Comparison of ENCODE assay signal across 1 cellular context in genomic region chr2:73283545-73284295, GRCh38.
TF ChIP-seq lines count a peak whose summit lies in the region.

No MANE protein-coding gene starts in this region.

TF ChIP-seq in HepG2, 621 proteins besides CTCF, POLR2A, EP300 and RAD21 (continued from another document and continues in another):
- TF ChIP-seq RXRB (CRISPR knock-in tag; IDR thresholded peaks at IDR 0.05; ENCODE audit: borderline replicate concordance) (no peak), NR2F2 (IDR thresholded peaks at IDR 0.05; ENCODE audit: borderline replicate concordance, low read depth) (no peak), ZNF704 (CRISPR knock-in tag; IDR thresholded peaks at IDR 0.05; ENCODE audit: borderline replicate concordance) (0 out of 2 replicates have a peak, but pooled peaks have one; percentile 74), NFE2L2 (IDR thresholded peaks at IDR 0.05; ENCODE audit: low read length) (no peak), TGIF2 (CRISPR knock-in tag; IDR thresholded peaks at IDR 0.05) (peak; percentile 76; the same call in 1 of the 2 replicates), ZNF121 (CRISPR knock-in tag; IDR thresholded peaks at IDR 0.05) (no peak; the same call in 1 of the 2 replicates), ZNF629 (CRISPR knock-in tag; conservative IDR thresholded peaks at IDR 0.05) (no peak), ZNF407 (CRISPR knock-in tag; IDR thresholded peaks at IDR 0.05; ENCODE audit: not compliant biosample characterization) (peak; percentile 51), DNMT1 (CRISPR knock-in tag; IDR thresholded peaks at IDR 0.05) (no peak), PLRG1 (conservative IDR thresholded peaks at IDR 0.05) (no peak), STAT5B (CRISPR knock-in tag; IDR thresholded peaks at IDR 0.05) (no peak), LRRFIP1 (CRISPR knock-in tag; conservative IDR thresholded peaks at IDR 0.05) (no peak), ZNF577 (CRISPR knock-in tag; IDR thresholded peaks at IDR 0.05; ENCODE audit: borderline replicate concordance, low read depth) (no peak), ZNF564 (CRISPR knock-in tag; IDR thresholded peaks at IDR 0.05) (no peak), CSRNP1 (CRISPR knock-in tag; IDR thresholded peaks at IDR 0.05) (no peak), ZNF225 (CRISPR knock-in tag; IDR thresholded peaks at IDR 0.05) (peak; percentile 64; the same call in 1 of the 2 replicates), ZNF672 (CRISPR knock-in tag; IDR thresholded peaks at IDR 0.05) (peak; percentile 10; the same call in 1 of the 2 replicates), NR2F6 (IDR thresholded peaks at IDR 0.05) (no peak), NR2F6 (CRISPR knock-in tag; IDR thresholded peaks at IDR 0.05) (no peak), XBP1 (CRISPR knock-in tag; IDR thresholded peaks at IDR 0.05) (no peak), FIP1L1 (IDR thresholded peaks at IDR 0.05; ENCODE audit: borderline replicate concordance, insufficient read depth, low read depth, low read length) (no peak), KLF9 (CRISPR knock-in tag; IDR thresholded peaks at IDR 0.05; ENCODE audit: low read depth) (no peak), DPF2 (CRISPR knock-in tag; IDR thresholded peaks at IDR 0.05; ENCODE audit: borderline replicate concordance, low read depth) (no peak), ZNF83 (CRISPR knock-in tag; IDR thresholded peaks at IDR 0.05; ENCODE audit: borderline replicate concordance) (peak; percentile 77; the same call in 1 of the 2 replicates), ZNF788 (CRISPR knock-in tag; IDR thresholded peaks at IDR 0.05; ENCODE audit: borderline replicate concordance) (no peak; the same call in 1 of the 2 replicates), HDAC2 (CRISPR knock-in tag; IDR thresholded peaks at IDR 0.05) (no peak; the same call in 1 of the 2 replicates), ZNF441 (CRISPR knock-in tag; IDR thresholded peaks at IDR 0.05; ENCODE audit: borderline replicate concordance) (no peak), ZSCAN12 (CRISPR knock-in tag; IDR thresholded peaks at IDR 0.05) (no peak), ZNF326 (CRISPR knock-in tag; IDR thresholded peaks at IDR 0.05; ENCODE audit: borderline replicate concordance) (no peak), ZNF18 (CRISPR knock-in tag; IDR thresholded peaks at IDR 0.05; ENCODE audit: insufficient replicate concordance) (peak; percentile 55), ZNF782 (CRISPR knock-in tag; IDR thresholded peaks at IDR 0.05; ENCODE audit: borderline replicate concordance) (no peak), ZFP82 (CRISPR knock-in tag; IDR thresholded peaks at IDR 0.05; ENCODE audit: borderline replicate concordance) (no peak), ZNF20 (CRISPR knock-in tag; IDR thresholded peaks at IDR 0.05) (no peak), ZNF768 (CRISPR knock-in tag; IDR thresholded peaks at IDR 0.05) (peak; percentile 62; the same call in 1 of the 2 replicates), RXRA (CRISPR knock-in tag; IDR thresholded peaks at IDR 0.05) (no peak), HOXA3 (CRISPR knock-in tag; IDR thresholded peaks at IDR 0.05) (peak; percentile 42; the same call in 1 of the 2 replicates), TMF1 (CRISPR knock-in tag; IDR thresholded peaks at IDR 0.05; ENCODE audit: low read depth) (no peak), ZKSCAN1 (IDR thresholded peaks at IDR 0.05; ENCODE audit: low read length) (no peak), RFX5 (IDR thresholded peaks at IDR 0.05; ENCODE audit: low read depth, low read length) (no peak), ZNF180 (CRISPR knock-in tag; IDR thresholded peaks at IDR 0.05; ENCODE audit: borderline replicate concordance, low read depth) (no peak), CEBPZ (IDR thresholded peaks at IDR 0.05; ENCODE audit: low read length) (no peak), MIXL1 (CRISPR knock-in tag; IDR thresholded peaks at IDR 0.05) (no peak), CENPT (CRISPR knock-in tag; IDR thresholded peaks at IDR 0.05; ENCODE audit: low read depth) (no peak), ZBTB21 (CRISPR knock-in tag; IDR thresholded peaks at IDR 0.05) (no peak), KAT7 (CRISPR knock-in tag; IDR thresholded peaks at IDR 0.05; ENCODE audit: borderline replicate concordance) (no peak), MEIS1 (CRISPR knock-in tag; IDR thresholded peaks at IDR 0.05; ENCODE audit: borderline replicate concordance) (peak; percentile 75; the same call in 1 of the 2 replicates), ZNF547 (CRISPR knock-in tag; IDR thresholded peaks at IDR 0.05) (peak; percentile 21; the same call in 1 of the 2 replicates), PLSCR1 (CRISPR knock-in tag; IDR thresholded peaks at IDR 0.05; ENCODE audit: borderline replicate concordance) (no peak), HCFC1 (IDR thresholded peaks at IDR 0.05; ENCODE audit: low read depth, low read length) (no peak)
